Comparison of ENCODE assay signal across 17 cellular contexts in the genomic region with DNA sequence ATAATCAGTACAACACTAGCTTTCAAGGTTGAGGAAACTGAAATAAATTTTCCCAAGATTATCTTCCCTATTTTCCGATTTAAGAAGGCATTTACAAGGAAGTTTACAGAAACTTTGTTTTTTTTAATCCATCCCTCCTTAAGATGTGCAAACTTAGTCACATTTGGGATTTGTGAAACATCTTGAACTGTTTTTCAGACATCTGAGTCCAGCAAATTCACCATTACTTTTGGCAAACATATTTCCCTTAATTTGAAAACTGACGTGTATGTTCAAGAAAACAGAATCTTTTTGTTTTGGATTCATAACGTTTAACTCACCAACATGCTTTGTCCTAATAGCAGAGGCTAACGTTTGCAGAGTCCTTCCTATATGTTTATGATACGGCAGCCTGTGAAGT. TPM values are rescaled to one million over a fixed set of nuclear protein-coding genes. Genes with fewer than 3 reads are reported as not detected.
"Had no signal": no experiment of that assay in that cellular context is flagged by ENCODE, and none has a peak within 500 bp of the region (broad histone marks: within the 10 kb centered on the region; RNA-seq: fewer than 3 reads in every experiment).

No MANE protein-coding gene starts in this region.

- H3K4me2 ChIP-seq: hepatocyte had no signal

- H3K9me3 Mint-ChIP-seq: activated CD4-positive, alpha-beta T cell treated with anti-CD3 and anti-CD28 coated beads, Interleukin-2, amount 10 ng/mL, durations not matched to agents 24 days and 14 days; type B pancreatic cell had no signal

- H3K4me3 Mint-ChIP-seq: activated CD4-positive, alpha-beta T cell treated with anti-CD3 and anti-CD28 coated beads, Interleukin-2, amount 10 ng/mL, durations not matched to agents 24 days and 14 days; activated T-cell treated with anti-CD3 and anti-CD28 coated beads, Interleukin-2, amount 50 U/mL, for 72 hours; naive thymus-derived CD8-positive, alpha-beta T cell; stimulated activated naive CD8-positive, alpha-beta T cell treated with anti-CD3 and anti-CD28 coated beads, Interleukin-15, Interleukin-2, amounts not matched to agents 100 ng/mL and 50 ng/mL, for 24 hours; type B pancreatic cell had no signal

- H3K4me1 ChIP-seq: ascending aorta had no signal

- H3K27me3 Mint-ChIP-seq: type B pancreatic cell had no signal

- DNase-seq: activated CD4-positive, alpha-beta T cell treated with anti-CD3 and anti-CD28 coated beads, Interleukin-2, amount 10 ng/mL, durations not matched to agents 24 days and 14 days; activated effector memory CD4-positive, alpha-beta T cell treated with anti-CD3 and anti-CD28 coated beads, Interleukin-2, amount 50 U/mL, for 16 hours; activated naive CD4-positive, alpha-beta T cell treated with anti-CD3 and anti-CD28 coated beads, Interleukin-2, amount 50 U/mL, for 16 hours; activated T-cell treated with anti-CD3 and anti-CD28 coated beads, Interleukin-2, amount 50 U/mL, for 72 hours; effector CD4-positive, alpha-beta T cell; foreskin keratinocyte; naive thymus-derived CD8-positive, alpha-beta T cell; nucleus accumbens; posterior cingulate gyrus; retina; stimulated activated CD4-positive, alpha-beta T cell treated with anti-CD3 and anti-CD28 coated beads, Interleukin-15, amount 100 ng/mL, for 24 hours; stimulated activated CD4-positive, alpha-beta T cell treated with anti-CD3 and anti-CD28 coated beads, Interleukin-2, amount 100 ng/mL, for 48 hours; T1000 had no signal

- H3K27ac ChIP-seq: ascending aorta, hepatocyte had no signal

- H3K4me1 Mint-ChIP-seq: activated CD4-positive, alpha-beta T cell treated with anti-CD3 and anti-CD28 coated beads, Interleukin-2, amount 10 ng/mL, durations not matched to agents 24 days and 14 days; naive thymus-derived CD8-positive, alpha-beta T cell had no signal

- H3K27me3 ChIP-seq: ascending aorta, foreskin keratinocyte, hepatocyte had no signal

- H3K27ac Mint-ChIP-seq: activated CD4-positive, alpha-beta T cell treated with anti-CD3 and anti-CD28 coated beads, Interleukin-2, amount 10 ng/mL, durations not matched to agents 24 days and 14 days; activated T-cell treated with anti-CD3 and anti-CD28 coated beads, Interleukin-2, amount 50 U/mL, for 72 hours; naive thymus-derived CD8-positive, alpha-beta T cell; stimulated activated naive CD8-positive, alpha-beta T cell treated with anti-CD3 and anti-CD28 coated beads, Interleukin-15, Interleukin-2, amounts not matched to agents 100 ng/mL and 50 ng/mL, for 24 hours; type B pancreatic cell had no signal

- H3K36me3 Mint-ChIP-seq: naive thymus-derived CD8-positive, alpha-beta T cell had no signal

- H3K4me3 ChIP-seq: ascending aorta, hepatocyte had no signal

- H3K9me3 ChIP-seq: ascending aorta had no signal

- H2AFZ ChIP-seq: hepatocyte had no signal

RNA-seq across cellular contexts. Expression of gene GLI3, which starts 19.5 kb away (rescaled TPM):
- total RNA-seq: activated CD4-positive, alpha-beta T cell treated with anti-CD3 and anti-CD28 coated beads, Interleukin-2, amount 10 ng/mL, durations not matched to agents 24 days and 14 days; naive thymus-derived CD8-positive, alpha-beta T cell had no signal
